ENCODE assay signal across 11 cellular contexts in genomic region chr17:2777242-2777867, GRCh38. TPM values are rescaled to one million over a fixed set of nuclear protein-coding genes. Genes with fewer than 3 reads are reported as not detected.
DNase-seq lines count a peak whose midpoint lies in the region; ATAC-seq and TF ChIP-seq lines count a peak whose summit lies in the region.
"Had no signal": no experiment of that assay in that cellular context is flagged by ENCODE, and none has a peak within 500 bp of the region (broad histone marks: within the 10 kb centered on the region; RNA-seq: fewer than 3 reads in every experiment).

No MANE protein-coding gene starts in this region.

- H3K4me3 ChIP-seq in PC-3 (ENCODE audit: low read length), result peak overlapping the region; percentile 59

- H3K9me3 ChIP-seq in PC-3 (ENCODE audit: low read length), result no peaks in the 10 kb centered on the region

- H3K4me1 ChIP-seq in PC-3 (ENCODE audit: insufficient read depth, low read length) (no peaks in the 10 kb centered on the region), foreskin keratinocyte (no peaks in the 10 kb centered on the region)

- H3K9me3 Mint-ChIP-seq in progenitor cell of endocrine pancreas (ENCODE audit: low read depth), result no peaks in the 10 kb centered on the region
- H3K9me3 Mint-ChIP-seq: memory B cell had no signal

- no peaks in the 10 kb centered on the region for H4K20me1 ChIP-seq in PC-3 (ENCODE audit: low read length)

- ATAC-seq in PC-3, result no peak
- ATAC-seq in foreskin keratinocyte, result no peak
- no peak for ATAC-seq in HG02884 (IDR thresholded peaks at IDR 0.05; ENCODE audit: unreplicated experiment)
- ATAC-seq in GM18873 (IDR thresholded peaks at IDR 0.05; ENCODE audit: low FRiP score, unreplicated experiment), result no peak

- H3K27ac Mint-ChIP-seq in progenitor cell of endocrine pancreas, result peak overlapping the region; percentile 95
- H3K27ac Mint-ChIP-seq: memory B cell had no signal

- H3K9ac ChIP-seq in PC-3 (ENCODE audit: low read length), result no peak overlapping the region
- H3K9ac ChIP-seq: KMS-11 had no signal

- peak overlapping the region; percentile 74 for H3K4me2 ChIP-seq in PC-3 (ENCODE audit: low read length)
- H3K4me2 ChIP-seq: KMS-11 had no signal

- peaks cover 5% of the 10 kb centered on the region for H3K4me1 Mint-ChIP-seq in progenitor cell of endocrine pancreas (ENCODE audit: low read depth)

- H3K27me3 ChIP-seq in PC-3 (ENCODE audit: low read length), result no peaks in the 10 kb centered on the region
- H3K27me3 ChIP-seq in foreskin keratinocyte, result peaks cover 47% of the 10 kb centered on the region

- H3K4me3 Mint-ChIP-seq in progenitor cell of endocrine pancreas (ENCODE audit: low read depth), result peak overlapping the region; percentile 88

- H3K79me2 ChIP-seq in PC-3 (ENCODE audit: low read length), result no peaks in the 10 kb centered on the region

- H3F3A ChIP-seq in PC-3 (ENCODE audit: low read length, unreplicated experiment), result no peaks in the 10 kb centered on the region

- POLR2A ChIA-PET in PC-3 (lab: Charles Lee; ENCODE audit: unreplicated experiment), result no interaction called here

- peak; percentile 22 to 29 for DNase-seq in SHP77 (lab: John Stamatoyannopoulos, UW)
- no peak for DNase-seq in SHP77 treated with DMSO at 0.1 percent for 48 hours (lab: John Stamatoyannopoulos, UW)
- no peak for DNase-seq in PC-3
- DNase-seq in foreskin keratinocyte, result no peak
- DNase-seq in progenitor cell of endocrine pancreas (ENCODE audit: low spot score, unreplicated experiment), result no peak
- no peak for DNase-seq in central memory CD4-positive, alpha-beta T cell

- no peak overlapping the region for H3K27ac ChIP-seq in PC-3 (ENCODE audit: low read length)
- H3K27ac ChIP-seq in foreskin keratinocyte, result no peak overlapping the region
- H3K27ac ChIP-seq: C4-2B, KMS-11 had no signal

- H3K36me3 ChIP-seq in PC-3 (ENCODE audit: low read depth, low read length), result no peaks in the 10 kb centered on the region

- no peak for TF ChIP-seq CTCF in PC-3 (conservative IDR thresholded peaks at IDR 0.05; ENCODE audit: low read depth, low read length)
- peak; percentile 14 for TF ChIP-seq CTCF in foreskin keratinocyte (conservative IDR thresholded peaks at IDR 0.05)
- no peak for TF ChIP-seq CTCF in progenitor cell of endocrine pancreas (IDR thresholded peaks at IDR 0.05; ENCODE audit: unreplicated experiment)

- BruUV-seq in PC-3 (replicated peaks; lab: Mats Ljungman, UMichigan), result no TSS peak

- H3K36me3 Mint-ChIP-seq in progenitor cell of endocrine pancreas (ENCODE audit: insufficient read depth), result no peaks in the 10 kb centered on the region
- H3K36me3 Mint-ChIP-seq: memory B cell had no signal

- H3K9me2 ChIP-seq in PC-3 (replicated peaks; ENCODE audit: low read length), result no peaks in the 10 kb centered on the region

- intact Hi-C loops in PC-3 (cut with micrococcal nuclease), result no loop called here

- CTCF ChIA-PET in PC-3 (lab: Charles Lee), result interaction anchor here (0.6 kb wide), 1 partner anchor 1462 kb away, joined by 4 read pairs; no protein-coding TSS in a partner anchor

- H2AFZ ChIP-seq in PC-3 (ENCODE audit: low read length), result 0 out of 2 replicates have a peak overlapping the region, but pooled peaks have one; percentile 50

- peaks cover 15% of the 10 kb centered on the region for H3K27me3 Mint-ChIP-seq in progenitor cell of endocrine pancreas

RNA-seq across cellular contexts. Expression of gene RAP1GAP2, which starts 18.9 kb away (rescaled TPM):
- total RNA-seq in PC-3 (2014; rRNA removed) (14.5 and 26.0 TPM in 2 replicates), foreskin keratinocyte (28.2 and 29.5 TPM in 2 replicates), progenitor cell of endocrine pancreas (105 and 116 TPM in 2 replicates)
- 13.0 and 15.0 TPM in 2 replicates for polyA plus RNA-seq in foreskin keratinocyte

RNA-seq across cellular contexts. Expression of gene CCDC92B, which starts 27.9 kb away (rescaled TPM):
- total RNA-seq in PC-3 (2014; rRNA removed) (not detected in 2 replicates), foreskin keratinocyte (0.07 TPM in 1 of 2 replicates, not detected in the other), progenitor cell of endocrine pancreas (0.87 and 1.3 TPM in 2 replicates)
- 0.03 TPM in 2 replicates for polyA plus RNA-seq in foreskin keratinocyte

Comparison
In these comparisons a context has a peak if more than half of its experiments do, and no peak if none do; other contexts are left out.
1. DNase-seq: peak in SHP77 (2 of 2); none in SHP77 treated with DMSO at 0.1 percent for 48 hours (single experiment), PC-3 (single experiment), foreskin keratinocyte (0 of 2), progenitor cell of endocrine pancreas (single experiment) and central memory CD4-positive, alpha-beta T cell (single experiment).